Comparison of ENCODE assay signal across 10 cellular contexts in genomic region chr2:102366406-102367112, GRCh38. TPM values are rescaled to one million over a fixed set of nuclear protein-coding genes. Genes with fewer than 3 reads are reported as not detected.
DNase-seq lines count a peak whose midpoint lies in the region; ATAC-seq and TF ChIP-seq lines count a peak whose summit lies in the region.
"Had no signal": no experiment of that assay in that cellular context is flagged by ENCODE, and none has a peak within 500 bp of the region (broad histone marks: within the 10 kb centered on the region; RNA-seq: fewer than 3 reads in every experiment).

No MANE protein-coding gene starts in this region.

- no peaks in the 10 kb centered on the region for H3K27me3 Mint-ChIP-seq in activated naive CD4-positive, alpha-beta T cell treated with anti-CD3 and anti-CD28 coated beads, Interleukin-2, amount 10 ng/mL, durations not matched to agents 7 days and 5 days
- H3K27me3 Mint-ChIP-seq in T-helper 17 cell = no peaks in the 10 kb centered on the region

- H3K4me1 ChIP-seq in upper lobe of right lung (no peaks in the 10 kb centered on the region), SJCRH30 (no peaks in the 10 kb centered on the region), transverse colon (no peaks in the 10 kb centered on the region), OCI-LY7 (ENCODE audit: insufficient read depth, low read length, poor library complexity, severe bottlenecking) (no peaks in the 10 kb centered on the region)
- H3K4me1 ChIP-seq: right atrium auricular region, tibial nerve had no signal

- peak overlapping the region; percentile 93 for H3K27ac Mint-ChIP-seq in activated naive CD4-positive, alpha-beta T cell treated with anti-CD3 and anti-CD28 coated beads, Interleukin-2, amount 10 ng/mL, durations not matched to agents 7 days and 5 days
- peak overlapping the region; percentile 98 for H3K27ac Mint-ChIP-seq in T-helper 17 cell

- no peaks in the 10 kb centered on the region for H3K9me2 ChIP-seq in OCI-LY7 (ENCODE audit: insufficient read depth, low read length)

- 75 to 86% methylated on average over 3 of the region's 3 CpGs for WGBS in transverse colon (ENCODE audit: low coverage in 1 of 2), 2 donors

- H3K79me2 ChIP-seq in OCI-LY7 (ENCODE audit: insufficient read depth, low read depth, low read length) = no peaks in the 10 kb centered on the region

- H3K9me3 ChIP-seq in T-helper 17 cell (ENCODE audit: control insufficient read depth, low read length, poor library complexity, severe bottlenecking) (peaks cover 5% of the 10 kb centered on the region), upper lobe of right lung (no peaks in the 10 kb centered on the region), SJCRH30 (replicated peaks) (no peaks in the 10 kb centered on the region; the same call in 1 of the 2 replicates), transverse colon (peaks cover 0 to 7% of the 10 kb centered on the region in 2 donors), OCI-LY7 (ENCODE audit: low read length) (no peaks in the 10 kb centered on the region)

- ATAC-seq in HG02973 (IDR thresholded peaks at IDR 0.05; ENCODE audit: unreplicated experiment) (peak; percentile 77), T-helper 17 cell (peak; percentile 34), upper lobe of right lung (peak; percentile 27)

- no peak for TF ChIP-seq EP300 in transverse colon (IDR thresholded peaks at IDR 0.05; ENCODE audit: low read depth)

- H4K20me1 ChIP-seq in OCI-LY7 (ENCODE audit: insufficient read depth, low read length) = no peaks in the 10 kb centered on the region

- H3K36me3 ChIP-seq in upper lobe of right lung (peaks cover 8% of the 10 kb centered on the region), SJCRH30 (no peaks in the 10 kb centered on the region), transverse colon (no peaks in the 10 kb centered on the region), OCI-LY7 (ENCODE audit: insufficient read depth, low read length) (no peaks in the 10 kb centered on the region)

- H3K36me3 Mint-ChIP-seq in activated naive CD4-positive, alpha-beta T cell treated with anti-CD3 and anti-CD28 coated beads, Interleukin-2, amount 10 ng/mL, durations not matched to agents 7 days and 5 days = peaks cover 91% of the 10 kb centered on the region
- H3K36me3 Mint-ChIP-seq in T-helper 17 cell (ENCODE audit: low read depth) = peaks cover 11% of the 10 kb centered on the region

- peaks cover 73% of the 10 kb centered on the region for H3K4me1 Mint-ChIP-seq in activated naive CD4-positive, alpha-beta T cell treated with anti-CD3 and anti-CD28 coated beads, Interleukin-2, amount 10 ng/mL, durations not matched to agents 7 days and 5 days
- H3K4me1 Mint-ChIP-seq in T-helper 17 cell = peaks cover 40% of the 10 kb centered on the region

- H3K27me3 ChIP-seq in upper lobe of right lung = no peaks in the 10 kb centered on the region
- H3K27me3 ChIP-seq in SJCRH30 = no peaks in the 10 kb centered on the region
- no peaks in the 10 kb centered on the region for H3K27me3 ChIP-seq in transverse colon
- H3K27me3 ChIP-seq: right atrium auricular region, tibial nerve had no signal

- CTCF ChIA-PET in activated naive CD4-positive, alpha-beta T cell treated with anti-CD3 and anti-CD28 coated beads, Interleukin-2, amount 10 ng/mL, durations not matched to agents 7 days and 5 days (lab: Charles Lee) = interaction anchor here (1.4 to 3.2 kb wide), 2 partner anchors 11 to 76 kb away, joined by 5 to 11 read pairs; no protein-coding TSS in a partner anchor
- CTCF ChIA-PET in OCI-LY7 (lab: Charles Lee; ENCODE audit: unreplicated experiment) = no interaction called here

- TF ChIP-seq CTCF in upper lobe of right lung (IDR thresholded peaks at IDR 0.05) (no peak), transverse colon (IDR thresholded peaks at IDR 0.05) (no peak), OCI-LY7 (conservative IDR thresholded peaks at IDR 0.05; ENCODE audit: low read length) (no peak)

- in situ Hi-C loops in transverse colon (cut with MboI; ENCODE audit: low pct_ligation_motif_present in 1 of 4, low pct_unique_long_range_greater_than_20kb in 1 of 4, low sequenced_read_pairs in 3 of 4) = loop anchor here in 2 of 4 donors (10.0 to 25.0 kb wide), 2 partner anchors 112 to 354 kb away; no protein-coding TSS in a partner anchor

- intact Hi-C loops in upper lobe of right lung (cut with DNase I) = no loop called here
- intact Hi-C loops in transverse colon (cut with DNase I; ENCODE audit: low total_unique reads) = loop anchor here (2.0 kb wide), 1 partner anchor 64 kb away; no protein-coding TSS in a partner anchor
- intact Hi-C loops in OCI-LY7 (cut with micrococcal nuclease; ENCODE audit: unreplicated experiment) = no loop called here

- no peak for TF ChIP-seq POLR2A in transverse colon (IDR thresholded peaks at IDR 0.05)

- no peak overlapping the region for H3K4me2 ChIP-seq in OCI-LY7 (ENCODE audit: low read length)

- no peak overlapping the region for H2AFZ ChIP-seq in OCI-LY7 (ENCODE audit: low read length)

- H3K4me3 ChIP-seq in upper lobe of right lung (no peak overlapping the region), SJCRH30 (no peak overlapping the region), transverse colon (no peak overlapping the region), OCI-LY7 (ENCODE audit: low read depth, low read length, poor library complexity, severe bottlenecking) (no peak overlapping the region)
- H3K4me3 ChIP-seq: right atrium auricular region, tibial nerve had no signal

- no peak for DNase-seq in activated naive CD4-positive, alpha-beta T cell treated with anti-CD3 and anti-CD28 coated beads, Interleukin-2, amount 10 ng/mL, durations not matched to agents 7 days and 5 days
- no peak for DNase-seq in activated naive CD4-positive, alpha-beta T cell treated with anti-CD3 and anti-CD28 coated beads, Interleukin-2, amount 50 U/mL, for 16 hours
- DNase-seq in T-helper 17 cell (no peak), upper lobe of right lung (no peak), SJCRH30 (no peak), transverse colon (no peak), OCI-LY7 (ENCODE audit: low spot score) (no peak)

- H3K27ac ChIP-seq in upper lobe of right lung (no peak overlapping the region), SJCRH30 (no peak overlapping the region), transverse colon (peak overlapping the region in 2 of 4 donors; percentile 1 to 55), OCI-LY7 (ENCODE audit: low read depth, low read length, poor library complexity, severe bottlenecking) (no peak overlapping the region)
- H3K27ac ChIP-seq: right atrium auricular region had no signal

- H3K4me3 Mint-ChIP-seq in activated naive CD4-positive, alpha-beta T cell treated with anti-CD3 and anti-CD28 coated beads, Interleukin-2, amount 10 ng/mL, durations not matched to agents 7 days and 5 days = peak overlapping the region; percentile 48
- peak overlapping the region; percentile 79 for H3K4me3 Mint-ChIP-seq in T-helper 17 cell

- no TSS peak for BruUV-seq in OCI-LY7 (replicated peaks; lab: Mats Ljungman, UMichigan)

- POLR2A ChIA-PET in OCI-LY7 (lab: Charles Lee) = no interaction called here

- peaks cover 53% of the 10 kb centered on the region for H3K9me3 Mint-ChIP-seq in activated naive CD4-positive, alpha-beta T cell treated with anti-CD3 and anti-CD28 coated beads, Interleukin-2, amount 10 ng/mL, durations not matched to agents 7 days and 5 days

RNA-seq across cellular contexts. Expression of gene IL18R1, which starts 11.0 kb away (rescaled TPM):
- total RNA-seq in T-helper 17 cell (10 to 100 TPM; 17.4 to 31.7 TPM), upper lobe of right lung (26.5 TPM), transverse colon (1 to 10 TPM in 3 of 4 donors, under 1 TPM in 1; 0.75 to 6.0 (median 2.8) TPM), OCI-LY7 (2022) (not detected in 2 replicates)
- total RNA-seq in SJCRH30 (2014; rRNA removed; shearing (Covaris generic)) = not detected in 2 replicates
- total RNA-seq in OCI-LY7 (2014; rRNA removed; shearing (Covaris generic)) = not detected in 2 replicates

RNA-seq across cellular contexts. Expression of gene IL1RL1, which starts 55.2 kb away (rescaled TPM):
- total RNA-seq in T-helper 17 cell (under 1 TPM; 0.60 to 0.99 TPM), upper lobe of right lung (46.5 TPM), transverse colon (10 to 100 TPM in 2 of 4 donors, 1 to 10 TPM in 1, under 1 TPM in 1; 0.40 to 57.2 (median 11.7) TPM), OCI-LY7 (2022) (not detected in 2 replicates)
- total RNA-seq in SJCRH30 (2014; rRNA removed; shearing (Covaris generic)) = not detected in 2 replicates
- not detected in 2 replicates for total RNA-seq in OCI-LY7 (2014; rRNA removed; shearing (Covaris generic))

RNA-seq across cellular contexts. Expression of gene IL18RAP, which starts 56.4 kb away (rescaled TPM):
- total RNA-seq in T-helper 17 cell = 1 to 10 TPM; 6.0 to 8.8 TPM
- 4.9 TPM for total RNA-seq in upper lobe of right lung
- total RNA-seq in SJCRH30 (2014; rRNA removed; shearing (Covaris generic)) = not detected in 2 replicates
- total RNA-seq in transverse colon = 10 to 100 TPM in 1 of 4 donors, 1 to 10 TPM in 2, not detected in 1; 3.3 to 12.1 (median 9.0) TPM
- total RNA-seq in OCI-LY7 (2014; rRNA removed; shearing (Covaris generic)) = not detected in 2 replicates
- total RNA-seq in OCI-LY7 (2022) = not detected in 2 replicates

Comparison
In these comparisons a context has a peak if more than half of its experiments do, and no peak if none do; other contexts are left out.
1. ATAC-seq: peak in every context shown above with its lines; median percentile 77 in HG02973; 34 in T-helper 17 cell; 27 in upper lobe of right lung.